12 cellular contexts compared by ENCODE assay signal in genomic region chr13:111043575-111043982, GRCh38.
DNase-seq lines count a peak whose midpoint lies in the region; ATAC-seq and TF ChIP-seq lines count a peak whose summit lies in the region.
"Had no signal": no experiment of that assay in that cellular context is flagged by ENCODE, and none has a peak within 500 bp of the region (broad histone marks: within the 10 kb centered on the region; RNA-seq: fewer than 3 reads in every experiment).

No MANE protein-coding gene starts in this region.

- no peaks in the 10 kb centered on the region for H3K36me3 ChIP-seq in PC-9 (ENCODE audit: low read depth)
- H3K36me3 ChIP-seq in heart right ventricle, result no peaks in the 10 kb centered on the region
- H3K36me3 ChIP-seq in CD8-positive, alpha-beta memory T cell (ENCODE audit: insufficient read depth, low read length), result no peaks in the 10 kb centered on the region
- H3K36me3 ChIP-seq: HAP-1 had no signal

- H3K27ac ChIP-seq in PC-9, result no peak overlapping the region
- H3K27ac ChIP-seq in heart right ventricle, result peak overlapping the region in 2 of 10 donors; percentile 35 to 44
- H3K27ac ChIP-seq in CD8-positive, alpha-beta memory T cell (ENCODE audit: low read depth, low read length), result no peak overlapping the region
- H3K27ac ChIP-seq: C4-2B had no signal

- peaks cover 4 to 34% of the 10 kb centered on the region in 2 donors for H3K27me3 Mint-ChIP-seq in CD8-positive, alpha-beta memory T cell

- CTCF ChIA-PET in PC-9 (lab: Charles Lee), result no interaction called here
- CTCF ChIA-PET in CD8-positive, alpha-beta memory T cell (lab: Charles Lee), result no interaction called here

- no peaks in the 10 kb centered on the region for H3K79me2 ChIP-seq in PC-9 (ENCODE audit: low read depth)

- POLR2A ChIA-PET in PC-9 (lab: Charles Lee; ENCODE audit: unreplicated experiment), result no interaction called here
- POLR2A ChIA-PET in CD8-positive, alpha-beta memory T cell (lab: Charles Lee), result no interaction called here

- H3F3A ChIP-seq in PC-9 (ENCODE audit: insufficient read depth, low read depth), result no peaks in the 10 kb centered on the region

- no peaks in the 10 kb centered on the region for H3K9me2 ChIP-seq in PC-9 (ENCODE audit: insufficient read depth)

- no peaks in the 10 kb centered on the region for H4K20me1 ChIP-seq in PC-9 (ENCODE audit: insufficient read depth)

- DNase-seq in AG08395 (ENCODE audit: low spot score), result peak; percentile 91
- peak; percentile 25 to 45 for DNase-seq in PC-9
- peak; percentile 64 to 73 for DNase-seq in heart right ventricle
- DNase-seq in CD8-positive, alpha-beta memory T cell, result no peak
- DNase-seq in NOMO-1 treated with DMSO at 0.1 percent for 48 hours (lab: John Stamatoyannopoulos, UW; ENCODE audit: unreplicated experiment), result no peak

- no peaks in the 10 kb centered on the region for H3K4me1 ChIP-seq in PC-9 (replicated peaks; ENCODE audit: insufficient read depth)
- H3K4me1 ChIP-seq in heart right ventricle, result peaks cover 0 to 21% (median 4%) of the 10 kb centered on the region in 9 donors
- no peaks in the 10 kb centered on the region for H3K4me1 ChIP-seq in CD8-positive, alpha-beta memory T cell (ENCODE audit: insufficient read depth, low read length)
- H3K4me1 ChIP-seq: HAP-1 had no signal

- no peak overlapping the region for H3K4me2 ChIP-seq in PC-9

- H3K4me1 Mint-ChIP-seq in CD8-positive, alpha-beta memory T cell, result peaks cover 2 to 6% (median 5%) of the 10 kb centered on the region in 3 donors

- H3K9me3 Mint-ChIP-seq in CD8-positive, alpha-beta memory T cell, result no peaks in the 10 kb centered on the region
- H3K9me3 Mint-ChIP-seq: T-helper 2 cell treated with Interferon-gamma antibody and Interleukin-4, amounts not matched to agents 5 μg/mL and 100 μg/mL, for 36 hours had no signal

- H3K4me3 ChIP-seq in PC-9, result no peak overlapping the region
- no peak overlapping the region for H3K4me3 ChIP-seq in heart right ventricle
- H3K4me3 ChIP-seq in CD8-positive, alpha-beta memory T cell (ENCODE audit: low read length), result no peak overlapping the region
- H3K4me3 ChIP-seq: HAP-1 had no signal

- no peaks in the 10 kb centered on the region for H3K36me3 Mint-ChIP-seq in CD8-positive, alpha-beta memory T cell

- no peak overlapping the region for H2AFZ ChIP-seq in PC-9

- no peaks in the 10 kb centered on the region for H3K9me3 ChIP-seq in PC-9 (ENCODE audit: insufficient read depth, low read depth)
- H3K9me3 ChIP-seq in heart right ventricle, result no peaks in the 10 kb centered on the region
- no peaks in the 10 kb centered on the region for H3K9me3 ChIP-seq in CD8-positive, alpha-beta memory T cell (ENCODE audit: low read length)
- H3K9me3 ChIP-seq: HAP-1 had no signal

- WGBS in heart right ventricle, 2 donors, result 68 to 71% methylated on average over 12 of the region's 12 CpGs

- H3K4me3 Mint-ChIP-seq in CD8-positive, alpha-beta memory T cell, result no peak overlapping the region
- H3K4me3 Mint-ChIP-seq: T-helper 2 cell treated with Interferon-gamma antibody and Interleukin-4, amounts not matched to agents 5 μg/mL and 100 μg/mL, for 36 hours had no signal

- intact Hi-C loops in PC-9 (cut with micrococcal nuclease; ENCODE audit: unreplicated experiment) (no loop called here), heart right ventricle (cut with DNase I) (loop anchor here in 4 of 10 donors (10.0 kb wide), 3 partner anchors 99 to 449 kb away; no protein-coding TSS in a partner anchor)

- peaks cover 26% of the 10 kb centered on the region; the same call in 1 of the 2 replicates for H3K27me3 ChIP-seq in PC-9 (ENCODE audit: insufficient read depth, low read depth)
- peaks cover 0 to 15% (median 3%) of the 10 kb centered on the region in 7 donors for H3K27me3 ChIP-seq in heart right ventricle
- H3K27me3 ChIP-seq in CD8-positive, alpha-beta memory T cell (ENCODE audit: insufficient read depth, low read length, poor library complexity, severe bottlenecking), result no peaks in the 10 kb centered on the region

- ATAC-seq in GM21576 (IDR thresholded peaks at IDR 0.05; ENCODE audit: unreplicated experiment) (peak; percentile 44), heart right ventricle (peak; percentile 69 to 91 (median 83)), GM18502 (IDR thresholded peaks at IDR 0.05; ENCODE audit: poor library complexity, unreplicated experiment) (no peak), GM21367 (IDR thresholded peaks at IDR 0.05; ENCODE audit: unreplicated experiment) (no peak)
- ATAC-seq: HepG2 had no signal

- BruUV-seq in PC-9 (replicated peaks; lab: Mats Ljungman, UMichigan), result no TSS peak

- TF ChIP-seq CTCF in PC-9 (conservative IDR thresholded peaks at IDR 0.05), result no peak
- TF ChIP-seq CTCF in heart right ventricle (IDR thresholded peaks at IDR 0.05), result no peak

- H3K27ac Mint-ChIP-seq in CD8-positive, alpha-beta memory T cell, result no peak overlapping the region
- H3K27ac Mint-ChIP-seq: T-helper 2 cell treated with Interferon-gamma antibody and Interleukin-4, amounts not matched to agents 5 μg/mL and 100 μg/mL, for 36 hours had no signal

Comparison
In these comparisons a context has a peak if more than half of its experiments do, and no peak if none do; other contexts are left out.
1. DNase-seq: peak in AG08395 (single experiment), PC-9 (2 of 2) and heart right ventricle (2 of 2); none in CD8-positive, alpha-beta memory T cell (0 of 5) and NOMO-1 treated with DMSO at 0.1 percent for 48 hours (single experiment).
2. ATAC-seq: peak in GM21576 (single experiment) and heart right ventricle (8 of 8); none in GM18502 (single experiment) and GM21367 (single experiment).